In the genomic region with DNA sequence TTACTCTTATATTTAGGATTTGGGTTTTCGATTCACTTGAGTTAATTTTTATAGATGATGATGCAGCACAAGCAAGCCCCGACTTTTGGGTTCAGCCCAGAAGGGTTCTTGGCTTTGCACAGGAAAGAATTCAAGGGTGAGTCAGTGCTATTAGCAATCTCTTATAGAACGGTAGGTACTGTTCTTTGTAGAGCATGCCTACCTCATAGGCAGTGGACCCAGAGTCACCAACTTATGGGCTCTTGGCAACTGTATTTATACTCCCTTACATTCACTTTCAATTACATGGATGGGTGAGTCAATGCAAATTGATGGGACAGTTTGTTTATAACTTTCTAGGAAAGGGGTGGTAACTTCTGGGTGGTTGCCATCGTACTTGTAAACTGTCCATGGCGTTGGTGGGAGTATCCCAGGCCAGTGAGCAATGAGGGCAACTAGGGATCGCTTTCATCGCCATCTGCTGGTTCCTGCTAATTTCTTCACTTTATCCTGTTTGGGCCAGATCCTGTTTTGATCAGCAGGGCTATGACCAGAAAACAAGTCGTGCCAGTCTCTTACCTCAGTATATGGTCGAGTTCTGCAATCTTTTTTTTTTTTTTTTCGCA, we compare ENCODE assay signal across 9 cellular contexts.
DNase-seq lines count a peak whose midpoint lies in the region; ATAC-seq and TF ChIP-seq lines count a peak whose summit lies in the region.
"Had no signal": no experiment of that assay in that cellular context is flagged by ENCODE, and none has a peak within 500 bp of the region (broad histone marks: within the 10 kb centered on the region; RNA-seq: fewer than 3 reads in every experiment).

No MANE protein-coding gene starts in this region.

- H4K8ac ChIP-seq in trophoblast cell (ENCODE audit: low read depth, low read length) = no peak overlapping the region

- no peak overlapping the region for H4K91ac ChIP-seq in trophoblast cell (ENCODE audit: low read depth, low read length)

- H2BK5ac ChIP-seq in trophoblast cell (ENCODE audit: low read depth, low read length, poor library complexity) = no peak overlapping the region

- no peak for TF ChIP-seq CTCF in vagina (IDR thresholded peaks at IDR 0.05)

- no peak overlapping the region for H3K18ac ChIP-seq in trophoblast cell (ENCODE audit: low read length)

- H2AFZ ChIP-seq in trophoblast cell (ENCODE audit: insufficient read depth, low read length, poor library complexity) = no peak overlapping the region

- H3K4me1 ChIP-seq in trophoblast cell (ENCODE audit: control insufficient read depth in 1 of 2, insufficient read depth in 2 of 2, low read length in 2 of 2) = no peaks in the 10 kb centered on the region
- no peaks in the 10 kb centered on the region for H3K4me1 ChIP-seq in vagina

- ATAC-seq in HG03039 (IDR thresholded peaks at IDR 0.05; ENCODE audit: unreplicated experiment) = no peak
- no peak for ATAC-seq in GM19023 (IDR thresholded peaks at IDR 0.05; ENCODE audit: unreplicated experiment)
- ATAC-seq: activated T-cell treated with anti-CD3 and anti-CD28 coated beads, Interleukin-2, amount 50 U/mL, for 72 hours had no signal

- no peaks in the 10 kb centered on the region for H3K79me2 ChIP-seq in trophoblast cell (ENCODE audit: control insufficient read depth, insufficient read depth, low read length, poor library complexity)

- no peaks in the 10 kb centered on the region for H3K79me1 ChIP-seq in trophoblast cell (ENCODE audit: low read length)

- DNase-seq in NCI-H2227 (lab: John Stamatoyannopoulos, UW; ENCODE audit: unreplicated experiment) (peak; percentile 2), NCI-H2227 treated with DMSO at 0.1 percent for 48 hours (lab: John Stamatoyannopoulos, UW) (no peak), MG63 (peak; percentile 32), cerebellar cortex (ENCODE audit: low spot score) (peak; percentile 57), trophoblast cell (peak; percentile 15 to 44), vagina (ENCODE audit: extremely low spot score in 2 of 2) (no peak)
- DNase-seq: activated T-cell treated with anti-CD3 and anti-CD28 coated beads, Interleukin-2, amount 50 U/mL, for 72 hours had no signal

- H3K9ac ChIP-seq in trophoblast cell (ENCODE audit: low read length) = no peak overlapping the region

- no peak overlapping the region for H3K23ac ChIP-seq in trophoblast cell (ENCODE audit: low read length)

- H2BK12ac ChIP-seq in trophoblast cell (ENCODE audit: low read length) = no peak overlapping the region

- WGBS in trophoblast cell (ENCODE audit: extremely low coverage, insufficient coverage, insufficient read length) = no CpG with 5 or more reads among the region's 10 CpGs

- H3K27me3 ChIP-seq in MG63 (no peaks in the 10 kb centered on the region), trophoblast cell (ENCODE audit: insufficient read depth, low read length) (no peaks in the 10 kb centered on the region), vagina (no peaks in the 10 kb centered on the region)

- no peak overlapping the region for H2BK120ac ChIP-seq in trophoblast cell (ENCODE audit: insufficient read depth, low read length, poor library complexity)

- TF ChIP-seq POLR2A in vagina (IDR thresholded peaks at IDR 0.05) = no peak

- H4K12ac ChIP-seq in trophoblast cell (ENCODE audit: low read depth, low read length) = no peak overlapping the region

- H3K9me3 ChIP-seq in MG63 = no peaks in the 10 kb centered on the region
- H3K9me3 ChIP-seq in trophoblast cell (ENCODE audit: insufficient read depth, low read depth, low read length) = no peaks in the 10 kb centered on the region
- H3K9me3 ChIP-seq in vagina = no peaks in the 10 kb centered on the region

- no peak overlapping the region for H3K4me3 ChIP-seq in MG63
- H3K4me3 ChIP-seq in trophoblast cell (ENCODE audit: low read depth, low read length) = no peak overlapping the region
- H3K4me3 ChIP-seq in vagina = no peak overlapping the region

- no peaks in the 10 kb centered on the region for H3K36me3 ChIP-seq in MG63
- no peaks in the 10 kb centered on the region for H3K36me3 ChIP-seq in trophoblast cell (ENCODE audit: control insufficient read depth in 1 of 2, insufficient read depth in 2 of 2, low read length in 2 of 2)
- H3K36me3 ChIP-seq in vagina = no peaks in the 10 kb centered on the region

- H3K14ac ChIP-seq in trophoblast cell (ENCODE audit: low read length) = no peak overlapping the region

- no peak overlapping the region for H3K4ac ChIP-seq in trophoblast cell (ENCODE audit: low read depth, low read length)

- H3K4me2 ChIP-seq in trophoblast cell (ENCODE audit: low read length) = no peak overlapping the region

- H3K27ac ChIP-seq in trophoblast cell (ENCODE audit: low read depth, low read length) (no peak overlapping the region), vagina (no peak overlapping the region)

- no peak overlapping the region for H2AK5ac ChIP-seq in trophoblast cell (ENCODE audit: low read length)

- intact Hi-C loops in vagina (cut with DNase I) = no loop called here

Comparison
In these comparisons a context has a peak if more than half of its experiments do, and no peak if none do; other contexts are left out.
1. DNase-seq: peak in NCI-H2227 (single experiment), MG63 (single experiment), cerebellar cortex (single experiment) and trophoblast cell (2 of 2); none in NCI-H2227 treated with DMSO at 0.1 percent for 48 hours (single experiment) and vagina (0 of 2).